9 cellular contexts compared by ENCODE assay signal in genomic region chr5:373710-374602, GRCh38. TPM values are rescaled to one million over a fixed set of nuclear protein-coding genes. Genes with fewer than 3 reads are reported as not detected.
DNase-seq lines count a peak whose midpoint lies in the region; ATAC-seq and TF ChIP-seq lines count a peak whose summit lies in the region.
"Had no signal": no experiment of that assay in that cellular context is flagged by ENCODE, and none has a peak within 500 bp of the region (broad histone marks: within the 10 kb centered on the region; RNA-seq: fewer than 3 reads in every experiment).

No MANE protein-coding gene starts in this region.

- H3K36me3 ChIP-seq in left ventricle myocardium inferior = no peaks in the 10 kb centered on the region
- H3K36me3 ChIP-seq in SJCRH30 = no peaks in the 10 kb centered on the region
- H3K36me3 ChIP-seq: ascending aorta had no signal

- peak; percentile 44 for ATAC-seq in HG02798 (IDR thresholded peaks at IDR 0.05; ENCODE audit: poor library complexity, unreplicated experiment)

- H3K4me3 ChIP-seq in GM08714 (ENCODE audit: low read length) (peak overlapping the region; percentile 54; the same call in 1 of the 2 replicates), left ventricle myocardium inferior (peak overlapping the region; percentile 65), SJCRH30 (no peak overlapping the region)

- H3K9me3 ChIP-seq in left ventricle myocardium inferior (replicated peaks) (no peaks in the 10 kb centered on the region), SJCRH30 (replicated peaks) (no peaks in the 10 kb centered on the region)
- H3K9me3 ChIP-seq: ascending aorta had no signal

- peaks cover 25% of the 10 kb centered on the region for H3K27me3 ChIP-seq in left ventricle myocardium inferior (ENCODE audit: low read depth)
- no peaks in the 10 kb centered on the region for H3K27me3 ChIP-seq in SJCRH30
- H3K27me3 ChIP-seq: ascending aorta had no signal

- H3K27ac ChIP-seq in left ventricle myocardium inferior (replicated peaks) = no peak overlapping the region
- no peak overlapping the region for H3K27ac ChIP-seq in SJCRH30
- H3K27ac ChIP-seq: ascending aorta had no signal

- intact Hi-C loops in left ventricle myocardium inferior (cut with micrococcal nuclease) = no loop called here

- no peak for TF ChIP-seq CTCF in left ventricle myocardium inferior (IDR thresholded peaks at IDR 0.05; ENCODE audit: borderline replicate concordance)

- DNase-seq in OCI-M1 (lab: John Stamatoyannopoulos, UW) = peak; percentile 91
- peak; percentile 82 for DNase-seq in activated naive CD4-positive, alpha-beta T cell treated with Interleukin-2 at 50 U/mL for 16 hours
- peak; percentile 45 for DNase-seq in left ventricle myocardium inferior
- peak; percentile 86 for DNase-seq in stimulated activated CD4-positive, alpha-beta T cell treated with anti-CD3 and anti-CD28 coated beads, Interleukin-12 subunit alpha, Interleukin-12 subunit beta, amount 100 ng/mL, for 4 hours
- no peak for DNase-seq in SJCRH30
- DNase-seq in NCI-H526 treated with DMSO at 0.1 percent for 48 hours (lab: John Stamatoyannopoulos, UW) = no peak

- H3K4me1 ChIP-seq in left ventricle myocardium inferior (peaks cover 27% of the 10 kb centered on the region), SJCRH30 (no peaks in the 10 kb centered on the region)
- H3K4me1 ChIP-seq: ascending aorta had no signal

RNA-seq across cellular contexts. Expression of gene AHRR, which starts 52.4 kb away (rescaled TPM):
- 1.4 TPM for total RNA-seq in left ventricle myocardium inferior
- 0.15 and 0.20 TPM in 2 replicates for total RNA-seq in SJCRH30 (2014; rRNA removed; shearing (Covaris generic))
- total RNA-seq: ascending aorta had no signal

Comparison
In these comparisons a context has a peak if more than half of its experiments do, and no peak if none do; other contexts are left out.
1. DNase-seq: peak in OCI-M1 (single experiment), activated naive CD4-positive, alpha-beta T cell treated with Interleukin-2 at 50 U/mL for 16 hours (single experiment), left ventricle myocardium inferior (single experiment) and stimulated activated CD4-positive, alpha-beta T cell treated with anti-CD3 and anti-CD28 coated beads, Interleukin-12 subunit alpha, Interleukin-12 subunit beta, amount 100 ng/mL, for 4 hours (single experiment); none in SJCRH30 (0 of 2) and NCI-H526 treated with DMSO at 0.1 percent for 48 hours (single experiment).